In the genomic region with DNA sequence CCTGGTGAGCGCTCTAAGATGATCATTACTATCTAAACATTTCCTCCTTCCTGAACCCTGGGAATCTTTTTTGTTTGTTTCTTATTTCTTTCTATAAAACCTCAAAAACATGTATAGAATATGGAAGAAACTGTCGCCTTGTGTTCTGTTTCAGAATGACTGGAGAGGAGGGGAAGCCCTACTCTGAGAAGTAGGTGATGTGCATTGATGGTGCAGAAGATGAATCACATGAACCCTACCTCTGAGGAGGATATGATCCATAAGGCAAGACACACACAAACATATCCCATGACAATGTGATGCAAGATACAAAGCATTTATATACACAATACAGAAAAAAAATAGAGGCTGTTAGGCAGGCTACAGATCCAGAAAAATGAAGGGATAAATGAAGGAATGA, we compare ENCODE assay signal across 14 cellular contexts.
DNase-seq lines count a peak whose midpoint lies in the region; ATAC-seq and TF ChIP-seq lines count a peak whose summit lies in the region.
"Had no signal": no experiment of that assay in that cellular context is flagged by ENCODE, and none has a peak within 500 bp of the region (broad histone marks: within the 10 kb centered on the region; RNA-seq: fewer than 3 reads in every experiment).

No MANE protein-coding gene starts in this region.

- H3K36me3 ChIP-seq in brain microvascular endothelial cell (replicated peaks), result no peaks in the 10 kb centered on the region
- H3K36me3 ChIP-seq in CD8-positive, alpha-beta T cell (ENCODE audit: insufficient read depth, low read length), result no peaks in the 10 kb centered on the region

- no peak overlapping the region for H3K4me3 ChIP-seq in brain microvascular endothelial cell (ENCODE audit: low read depth, low read length)
- H3K4me3 ChIP-seq in CD8-positive, alpha-beta T cell (ENCODE audit: low read depth, low read length), result no peak overlapping the region
- H3K4me3 ChIP-seq: GM23248 had no signal

- POLR2A ChIA-PET in activated CD4-positive, alpha-beta T cell treated with anti-CD3 and anti-CD28 coated beads for 36 hours (lab: Charles Lee), result no interaction called here
- POLR2A ChIA-PET in activated CD4-positive, alpha-beta T cell treated with anti-CD3 and anti-CD28 coated beads, Interleukin-2, amount 10 ng/mL, durations not matched to agents 7 days and 5 days (lab: Charles Lee), result no interaction called here
- POLR2A ChIA-PET in CD8-positive, alpha-beta T cell (lab: Charles Lee), result no interaction called here

- no peak for DNase-seq in activated CD4-positive, alpha-beta T cell treated with anti-CD3 and anti-CD28 coated beads for 36 hours
- DNase-seq in activated CD4-positive, alpha-beta T cell treated with anti-CD3 and anti-CD28 coated beads, Interleukin-2, amount 10 ng/mL, durations not matched to agents 7 days and 5 days, result no peak
- DNase-seq in brain microvascular endothelial cell (peak; percentile 28), smooth muscle cell of the brain vasculature (ENCODE audit: low read depth, low spot score) (peak; percentile 33), amygdala (lab: John Stamatoyannopoulos, UW) (no peak), NCI-H748 treated with DMSO at 0.1 percent for 48 hours (lab: John Stamatoyannopoulos, UW) (no peak)
- DNase-seq in CD8-positive, alpha-beta T cell, result no peak
- DNase-seq: DMS53, GF-D8, GM23248 had no signal

- ATAC-seq in activated CD4-positive, alpha-beta T cell treated with anti-CD3 and anti-CD28 coated beads for 36 hours, result peak; percentile 80
- ATAC-seq in HG02610 (IDR thresholded peaks at IDR 0.05; ENCODE audit: unreplicated experiment), result peak; percentile 41
- no peak for ATAC-seq in CD8-positive, alpha-beta T cell
- ATAC-seq: HCT116 had no signal

- TF ChIP-seq CTCF in brain microvascular endothelial cell (IDR thresholded peaks at IDR 0.05; ENCODE audit: low read depth, low read length, missing control alignments), result no peak
- no peak for TF ChIP-seq CTCF in CD8-positive, alpha-beta T cell (IDR thresholded peaks at IDR 0.05)

- no peaks in the 10 kb centered on the region for H3K9me3 Mint-ChIP-seq in activated CD4-positive, alpha-beta T cell treated with anti-CD3 and anti-CD28 coated beads for 36 hours (ENCODE audit: low read depth)
- H3K9me3 Mint-ChIP-seq in activated CD4-positive, alpha-beta T cell treated with anti-CD3 and anti-CD28 coated beads, Interleukin-2, amount 10 ng/mL, durations not matched to agents 7 days and 5 days, result no peaks in the 10 kb centered on the region
- H3K9me3 Mint-ChIP-seq in CD8-positive, alpha-beta T cell, result no peaks in the 10 kb centered on the region

- no peak overlapping the region for H3K4me3 Mint-ChIP-seq in activated CD4-positive, alpha-beta T cell treated with anti-CD3 and anti-CD28 coated beads for 36 hours
- no peak overlapping the region for H3K4me3 Mint-ChIP-seq in activated CD4-positive, alpha-beta T cell treated with anti-CD3 and anti-CD28 coated beads, Interleukin-2, amount 10 ng/mL, durations not matched to agents 7 days and 5 days
- H3K4me3 Mint-ChIP-seq in CD8-positive, alpha-beta T cell, result no peak overlapping the region
- H3K4me3 Mint-ChIP-seq: CD14-positive monocyte had no signal

- H3K9me3 ChIP-seq in CD8-positive, alpha-beta T cell (ENCODE audit: low read length), result no peaks in the 10 kb centered on the region

- H3K27me3 Mint-ChIP-seq in activated CD4-positive, alpha-beta T cell treated with anti-CD3 and anti-CD28 coated beads for 36 hours, result peaks cover 16% of the 10 kb centered on the region
- peaks cover 21% of the 10 kb centered on the region for H3K27me3 Mint-ChIP-seq in activated CD4-positive, alpha-beta T cell treated with anti-CD3 and anti-CD28 coated beads, Interleukin-2, amount 10 ng/mL, durations not matched to agents 7 days and 5 days
- no peaks in the 10 kb centered on the region for H3K27me3 Mint-ChIP-seq in CD8-positive, alpha-beta T cell (ENCODE audit: low read depth)

- no peaks in the 10 kb centered on the region for H3K4me1 ChIP-seq in CD8-positive, alpha-beta T cell (ENCODE audit: insufficient read depth, low read length)

- H3K4me1 Mint-ChIP-seq in activated CD4-positive, alpha-beta T cell treated with anti-CD3 and anti-CD28 coated beads for 36 hours, result peaks cover 2% of the 10 kb centered on the region
- peaks cover 5% of the 10 kb centered on the region for H3K4me1 Mint-ChIP-seq in activated CD4-positive, alpha-beta T cell treated with anti-CD3 and anti-CD28 coated beads, Interleukin-2, amount 10 ng/mL, durations not matched to agents 7 days and 5 days
- no peaks in the 10 kb centered on the region for H3K4me1 Mint-ChIP-seq in CD8-positive, alpha-beta T cell (ENCODE audit: low read depth)

- H3K27ac Mint-ChIP-seq in activated CD4-positive, alpha-beta T cell treated with anti-CD3 and anti-CD28 coated beads for 36 hours, result no peak overlapping the region
- H3K27ac Mint-ChIP-seq in activated CD4-positive, alpha-beta T cell treated with anti-CD3 and anti-CD28 coated beads, Interleukin-2, amount 10 ng/mL, durations not matched to agents 7 days and 5 days, result no peak overlapping the region
- no peak overlapping the region for H3K27ac Mint-ChIP-seq in CD8-positive, alpha-beta T cell
- H3K27ac Mint-ChIP-seq: CD14-positive monocyte had no signal

- peak overlapping the region; percentile 6 for H3K27ac ChIP-seq in brain microvascular endothelial cell
- H3K27ac ChIP-seq in CD8-positive, alpha-beta T cell (ENCODE audit: low read depth, low read length), result no peak overlapping the region
- H3K27ac ChIP-seq: 22Rv1, GM23248 had no signal

- H3K36me3 Mint-ChIP-seq in activated CD4-positive, alpha-beta T cell treated with anti-CD3 and anti-CD28 coated beads for 36 hours (ENCODE audit: low read depth), result no peaks in the 10 kb centered on the region
- H3K36me3 Mint-ChIP-seq in activated CD4-positive, alpha-beta T cell treated with anti-CD3 and anti-CD28 coated beads, Interleukin-2, amount 10 ng/mL, durations not matched to agents 7 days and 5 days (ENCODE audit: low read depth), result no peaks in the 10 kb centered on the region
- no peaks in the 10 kb centered on the region for H3K36me3 Mint-ChIP-seq in CD8-positive, alpha-beta T cell
- H3K36me3 Mint-ChIP-seq: CD14-positive monocyte had no signal

- in situ Hi-C loops in brain microvascular endothelial cell (cut with HindIII; ENCODE audit: low pct_ligation_motif_present, low sequenced_read_pairs), result no loop called here

- H3K27me3 ChIP-seq in brain microvascular endothelial cell (replicated peaks), result no peaks in the 10 kb centered on the region
- H3K27me3 ChIP-seq in CD8-positive, alpha-beta T cell (ENCODE audit: insufficient read depth, low read length), result no peaks in the 10 kb centered on the region

- intact Hi-C loops in activated CD4-positive, alpha-beta T cell treated with anti-CD3 and anti-CD28 coated beads for 36 hours (cut with DNase I, micrococcal nuclease), result no loop called here
- intact Hi-C loops in CD8-positive, alpha-beta T cell (cut with DNase I, micrococcal nuclease), result no loop called here

- CTCF ChIA-PET in activated CD4-positive, alpha-beta T cell treated with anti-CD3 and anti-CD28 coated beads for 36 hours (lab: Charles Lee), result no interaction called here
- CTCF ChIA-PET in activated CD4-positive, alpha-beta T cell treated with anti-CD3 and anti-CD28 coated beads, Interleukin-2, amount 10 ng/mL, durations not matched to agents 7 days and 5 days (lab: Charles Lee), result no interaction called here
- CTCF ChIA-PET in CD8-positive, alpha-beta T cell (lab: Charles Lee), result no interaction called here

Comparison
In these comparisons a context has a peak if more than half of its experiments do, and no peak if none do; other contexts are left out.
1. DNase-seq: peak in brain microvascular endothelial cell (single experiment) and smooth muscle cell of the brain vasculature (single experiment); none in activated CD4-positive, alpha-beta T cell treated with anti-CD3 and anti-CD28 coated beads for 36 hours (single experiment), activated CD4-positive, alpha-beta T cell treated with anti-CD3 and anti-CD28 coated beads, Interleukin-2, amount 10 ng/mL, durations not matched to agents 7 days and 5 days (single experiment), CD8-positive, alpha-beta T cell (0 of 7), amygdala (0 of 56) and NCI-H748 treated with DMSO at 0.1 percent for 48 hours (single experiment).